Comparison of ENCODE assay signal across 1 cellular context in genomic region chrX:140092121-140092520, GRCh38.
TF ChIP-seq lines count a peak whose summit lies in the region.

No MANE protein-coding gene starts in this region.

TF ChIP-seq in H1, 55 proteins besides CTCF, POLR2A, EP300 and RAD21:
- no peak for TF ChIP-seq EZH2 (IDR thresholded peaks at IDR 0.05; ENCODE audit: low read depth, low read length, severe bottlenecking)
- no peak for TF ChIP-seq TCF12 (IDR thresholded peaks at IDR 0.05; ENCODE audit: low read depth, low read length)
- TF ChIP-seq CTBP2 (IDR thresholded peaks at IDR 0.05; ENCODE audit: borderline replicate concordance, insufficient read depth, insufficient read length, low read length) = no peak
- no peak for TF ChIP-seq JUN (IDR thresholded peaks at IDR 0.05; ENCODE audit: low read depth, low read length)
- TF ChIP-seq ATF3 (IDR thresholded peaks at IDR 0.05; ENCODE audit: insufficient read depth, low read depth, low read length) = no peak
- TF ChIP-seq RNF2 (IDR thresholded peaks at IDR 0.05; ENCODE audit: borderline replicate concordance, low read depth, low read length, missing control alignments, poor library complexity, severe bottlenecking) = no peak
- no peak for TF ChIP-seq GTF2F1 (IDR thresholded peaks at IDR 0.05; ENCODE audit: borderline replicate concordance, low read depth, low read length)
- no peak for TF ChIP-seq CHD2 (IDR thresholded peaks at IDR 0.05; ENCODE audit: low read length)
- TF ChIP-seq SIN3A (conservative IDR thresholded peaks at IDR 0.05 in 1 of 2, IDR thresholded peaks at IDR 0.05 in 1 of 2; ENCODE audit: low read depth in 1 of 2, low read length in 2 of 2) = no peak
- no peak for TF ChIP-seq CHD1 (IDR thresholded peaks at IDR 0.05; ENCODE audit: low read depth, low read length)
- TF ChIP-seq RFX5 (IDR thresholded peaks at IDR 0.05; ENCODE audit: borderline replicate concordance, low read depth, low read length) = no peak
- TF ChIP-seq CEBPB (IDR thresholded peaks at IDR 0.05; ENCODE audit: low read depth, low read length) = no peak
- no peak for TF ChIP-seq RBBP5 (IDR thresholded peaks at IDR 0.05; ENCODE audit: borderline replicate concordance, low read depth, low read length)
- no peak for TF ChIP-seq E2F6 (IDR thresholded peaks at IDR 0.05)
